In the genomic region with DNA sequence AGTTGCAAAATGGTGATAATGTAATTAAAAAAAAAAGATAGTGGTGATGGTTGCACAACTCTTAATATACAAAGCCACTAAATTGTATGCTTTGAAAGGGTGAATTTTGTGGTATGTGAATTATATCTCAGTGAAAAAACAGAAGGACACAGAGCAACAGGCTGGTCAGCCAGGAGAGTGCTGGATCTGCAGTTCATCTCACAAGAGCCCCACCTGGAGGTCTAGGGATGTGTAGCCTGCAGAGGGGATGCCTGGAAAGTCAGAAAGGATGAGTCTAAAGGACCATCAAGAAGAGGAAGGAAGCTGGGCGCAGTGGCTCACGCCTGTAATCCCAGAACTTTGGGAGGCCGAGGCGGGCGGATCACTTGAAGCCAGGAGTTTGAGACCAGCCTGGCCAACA, we compare ENCODE assay signal across 1 cellular context.
TF ChIP-seq lines count a peak whose summit lies in the region.

No MANE protein-coding gene starts in this region.

TF ChIP-seq in SK-N-SH, 30 proteins besides CTCF, POLR2A, EP300 and RAD21 (continued from another document):
- TF ChIP-seq, protein P1, sequence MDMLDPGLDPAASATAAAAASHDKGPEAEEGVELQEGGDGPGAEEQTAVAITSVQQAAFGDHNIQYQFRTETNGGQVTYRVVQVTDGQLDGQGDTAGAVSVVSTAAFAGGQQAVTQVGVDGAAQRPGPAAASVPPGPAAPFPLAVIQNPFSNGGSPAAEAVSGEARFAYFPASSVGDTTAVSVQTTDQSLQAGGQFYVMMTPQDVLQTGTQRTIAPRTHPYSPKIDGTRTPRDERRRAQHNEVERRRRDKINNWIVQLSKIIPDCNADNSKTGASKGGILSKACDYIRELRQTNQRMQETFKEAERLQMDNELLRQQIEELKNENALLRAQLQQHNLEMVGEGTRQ (IDR thresholded peaks at IDR 0.05; ENCODE audit: borderline replicate concordance, low read depth, low read length): no peak
- no peak for TF ChIP-seq SMC3 (IDR thresholded peaks at IDR 0.05; ENCODE audit: low read depth, low read length)
- no peak for TF ChIP-seq TEAD4 (IDR thresholded peaks at IDR 0.05; ENCODE audit: borderline replicate concordance, insufficient read depth)
- TF ChIP-seq EZH2phosphoT487 (IDR thresholded peaks at IDR 0.05; ENCODE audit: borderline replicate concordance, low read depth): no peak
- no peak for TF ChIP-seq RFX5 (IDR thresholded peaks at IDR 0.05; ENCODE audit: low read length)
- no peak for TF ChIP-seq TAF1 (IDR thresholded peaks at IDR 0.05; ENCODE audit: borderline replicate concordance, low read depth, low read length)
TF ChIP-seq in SK-N-SH: peak in this region for 0.
